10 cellular contexts compared by ENCODE assay signal in genomic region chr9:133199648-133200321, GRCh38. TPM values are rescaled to one million over a fixed set of nuclear protein-coding genes. Genes with fewer than 3 reads are reported as not detected.
DNase-seq lines count a peak whose midpoint lies in the region; ATAC-seq, FAIRE-seq and TF ChIP-seq lines count a peak whose summit lies in the region.
"Had no signal": no experiment of that assay in that cellular context is flagged by ENCODE, and none has a peak within 500 bp of the region (broad histone marks: within the 10 kb centered on the region; RNA-seq: fewer than 3 reads in every experiment).

No MANE protein-coding gene starts in this region.

- no peaks in the 10 kb centered on the region for H3K36me3 ChIP-seq in right atrium auricular region
- no peaks in the 10 kb centered on the region for H3K36me3 ChIP-seq in endothelial cell of umbilical vein (ENCODE audit: control insufficient read depth in 2 of 2, extremely low read depth in 1 of 2, insufficient read depth in 2 of 2, low read length in 2 of 2)
- no peaks in the 10 kb centered on the region for H3K36me3 ChIP-seq in osteoblast (ENCODE audit: insufficient read depth, low read length)
- H3K36me3 ChIP-seq: BLaER1 treated with 17β-estradiol and CSF1 and Interleukin-3, amounts not matched to agents 10 nM and 100 nM had no signal

- TF ChIP-seq CTCF in right atrium auricular region (IDR thresholded peaks at IDR 0.05): no peak
- no peak for TF ChIP-seq CTCF in endothelial cell of umbilical vein (IDR thresholded peaks at IDR 0.05; ENCODE audit: extremely low read depth in 1 of 2, insufficient read depth in 1 of 2, low read depth in 1 of 2, low read length in 2 of 2)
- TF ChIP-seq CTCF in osteoblast (IDR thresholded peaks at IDR 0.05; ENCODE audit: extremely low read depth, low read depth, low read length): no peak
- TF ChIP-seq CTCF in endothelial cell (IDR thresholded peaks at IDR 0.05; ENCODE audit: unreplicated experiment): no peak
- TF ChIP-seq CTCF in foreskin fibroblast (IDR thresholded peaks at IDR 0.05; ENCODE audit: low read depth, low read length): no peak

- peaks cover 3% of the 10 kb centered on the region for H3K27me3 Mint-ChIP-seq in endothelial cell (ENCODE audit: unreplicated experiment)

- H3K36me3 Mint-ChIP-seq in endothelial cell (ENCODE audit: low read depth, unreplicated experiment): no peaks in the 10 kb centered on the region

- no peaks in the 10 kb centered on the region for H3K79me2 ChIP-seq in endothelial cell of umbilical vein (ENCODE audit: control insufficient read depth, insufficient read depth, low read length)
- H3K79me2 ChIP-seq in osteoblast (ENCODE audit: insufficient read depth, low read length): no peaks in the 10 kb centered on the region

- H3K4me3 ChIP-seq in right atrium auricular region: peak overlapping the region in 1 of 2 donors; percentile 42
- no peak overlapping the region for H3K4me3 ChIP-seq in endothelial cell of umbilical vein (replicated peaks in 1 of 3; ENCODE audit: insufficient read depth in 1 of 3, low read depth in 1 of 3, low read length in 3 of 3)
- peak overlapping the region; percentile 47 for H3K4me3 ChIP-seq in osteoblast (ENCODE audit: insufficient read depth, low read length)
- H3K4me3 ChIP-seq in foreskin fibroblast (ENCODE audit: low read depth in 1 of 2, low read length in 2 of 2): peak overlapping the region in 1 of 2 donors; percentile 11
- H3K4me3 ChIP-seq: BLaER1 treated with 17β-estradiol and CSF1 and Interleukin-3, amounts not matched to agents 10 nM and 100 nM had no signal

- no peaks in the 10 kb centered on the region for H3K9me3 Mint-ChIP-seq in endothelial cell (ENCODE audit: unreplicated experiment)

- H3K9me3 ChIP-seq in right atrium auricular region (peaks cover 0 to 5% of the 10 kb centered on the region in 2 donors), endothelial cell of umbilical vein (replicated peaks; ENCODE audit: control insufficient read depth, insufficient read depth, low read length) (no peaks in the 10 kb centered on the region), osteoblast (ENCODE audit: low read depth, low read length) (no peaks in the 10 kb centered on the region)

- H3K27ac Mint-ChIP-seq in endothelial cell (ENCODE audit: unreplicated experiment): no peak overlapping the region

- H3K27me3 ChIP-seq in right atrium auricular region (no peaks in the 10 kb centered on the region), endothelial cell of umbilical vein (ENCODE audit: control insufficient read depth in 2 of 2, insufficient read depth in 2 of 2, low read length in 2 of 2) (peaks cover 0 to 4% of the 10 kb centered on the region in 2 experiments), osteoblast (ENCODE audit: insufficient read depth, low read length) (no peaks in the 10 kb centered on the region)

- intact Hi-C loops in Right ventricle myocardium inferior (cut with DNase I) (loop anchor here (5.0 kb wide), 1 partner anchor 38 kb away; no protein-coding TSS in a partner anchor), endothelial cell of umbilical vein (cut with micrococcal nuclease) (no loop called here)

- BruUV-seq in endothelial cell of umbilical vein (replicated peaks; lab: Mats Ljungman, UMichigan): no TSS peak

- H3K4me2 ChIP-seq in endothelial cell of umbilical vein (ENCODE audit: insufficient read depth, low read length) (no peak overlapping the region), osteoblast (ENCODE audit: insufficient read depth, low read length) (no peak overlapping the region)

- H3K9me1 ChIP-seq in endothelial cell of umbilical vein (replicated peaks; ENCODE audit: control insufficient read depth, extremely low read depth, insufficient read depth, low read length): no peaks in the 10 kb centered on the region

- H2AFZ ChIP-seq in endothelial cell of umbilical vein (ENCODE audit: low read depth, low read length): peak overlapping the region; percentile 1
- H2AFZ ChIP-seq in osteoblast (ENCODE audit: low read length): peak overlapping the region; percentile 35

- peak overlapping the region in 1 of 2 donors; percentile 46 for H3K27ac ChIP-seq in right atrium auricular region
- H3K27ac ChIP-seq in endothelial cell of umbilical vein (ENCODE audit: insufficient read depth, low read depth, low read length): no peak overlapping the region
- H3K27ac ChIP-seq in osteoblast (ENCODE audit: low read depth, low read length): no peak overlapping the region
- H3K27ac ChIP-seq: BLaER1 treated with 17β-estradiol and CSF1 and Interleukin-3, amounts not matched to agents 10 nM and 100 nM had no signal

- CTCF ChIA-PET in endothelial cell of umbilical vein (lab: Charles Lee): interaction anchor here (1.2 to 1.6 kb wide), 2 partner anchors 14 to 178 kb away, joined by 4 to 5 read pairs; no protein-coding TSS in a partner anchor

- H3K9ac ChIP-seq in endothelial cell of umbilical vein (replicated peaks; ENCODE audit: extremely low read depth, insufficient read depth, low read length): no peak overlapping the region
- H3K9ac ChIP-seq: BLaER1 treated with 17β-estradiol and CSF1 and Interleukin-3, amounts not matched to agents 10 nM and 100 nM had no signal

- no peaks in the 10 kb centered on the region for H3K4me1 Mint-ChIP-seq in endothelial cell (ENCODE audit: unreplicated experiment)

- POLR2A ChIA-PET in endothelial cell of umbilical vein (lab: Charles Lee): no interaction called here

- TF ChIP-seq POLR2A in endothelial cell of umbilical vein (IDR thresholded peaks at IDR 0.05; ENCODE audit: low read depth, low read length): no peak

- FAIRE-seq in endothelial cell of umbilical vein (lab: Jason Lieb, UNC): no peak

- dilution Hi-C loops in endothelial cell of umbilical vein (cut with MboI; ENCODE audit: extremely low pct_ligation_motif_present, low sequenced_read_pairs): no loop called here

- ATAC-seq in Right ventricle myocardium inferior (peak; percentile 56), GM19324 (IDR thresholded peaks at IDR 0.05; ENCODE audit: low FRiP score, unreplicated experiment) (no peak)

- DNase-seq in Right ventricle myocardium inferior (ENCODE audit: missing footprints) (no peak), right atrium auricular region (ENCODE audit: low spot score) (no peak), endothelial cell of umbilical vein (ENCODE audit: low read depth, low spot score) (no peak), osteoblast (ENCODE audit: insufficient read length, low spot score, missing footprints) (peak; percentile 76), endothelial cell (ENCODE audit: low spot score) (no peak), foreskin fibroblast (no peak), HT-29 (ENCODE audit: low spot score) (no peak)

- no peak overlapping the region for H3K4me3 Mint-ChIP-seq in endothelial cell (ENCODE audit: unreplicated experiment)

- H3K4me1 ChIP-seq in right atrium auricular region (no peaks in the 10 kb centered on the region), endothelial cell of umbilical vein (ENCODE audit: control insufficient read depth, extremely low read depth, insufficient read depth, low read length) (no peaks in the 10 kb centered on the region), osteoblast (ENCODE audit: insufficient read depth, low read length) (no peaks in the 10 kb centered on the region)

- no peaks in the 10 kb centered on the region for H4K20me1 ChIP-seq in endothelial cell of umbilical vein (replicated peaks; ENCODE audit: control insufficient read depth, extremely low read depth, insufficient read depth, low read length)
- H4K20me1 ChIP-seq in osteoblast (ENCODE audit: insufficient read depth, low read length): no peaks in the 10 kb centered on the region
- H4K20me1 ChIP-seq: BLaER1 treated with 17β-estradiol and CSF1 and Interleukin-3, amounts not matched to agents 10 nM and 100 nM had no signal

TF ChIP-seq in endothelial cell of umbilical vein, 7 proteins besides CTCF, POLR2A, EP300 and RAD21 (continues in another document):
- TF ChIP-seq JUN (IDR thresholded peaks at IDR 0.05; ENCODE audit: borderline replicate concordance, insufficient read depth, insufficient read length, low read depth) (no peak), POLR2AphosphoS5 (IDR thresholded peaks at IDR 0.05; ENCODE audit: insufficient read depth, low read depth, low read length) (no peak), GATA2 (IDR thresholded peaks at IDR 0.05; ENCODE audit: insufficient read depth, insufficient read length, low read depth, low read length) (no peak), MYC (IDR thresholded peaks at IDR 0.05; ENCODE audit: low read depth, low read length) (no peak), EZH2 (IDR thresholded peaks at IDR 0.05; ENCODE audit: borderline replicate concordance, low read depth, low read length, severe bottlenecking) (no peak), FOS (IDR thresholded peaks at IDR 0.05; ENCODE audit: borderline replicate concordance, insufficient read depth, low read length) (no peak)

RNA-seq across cellular contexts. Expression of gene OBP2B, which starts 9.3 kb away (rescaled TPM):
- total RNA-seq in Right ventricle myocardium inferior (not detected), right atrium auricular region (not detected), endothelial cell of umbilical vein (not detected in 2 replicates), osteoblast (not detected in 2 replicates), endothelial cell (ENCODE audit: unreplicated experiment) (not detected)
- not detected in 2 replicates for polyA plus RNA-seq in endothelial cell of umbilical vein
- polyA plus RNA-seq in endothelial cell of umbilical vein (2011; cell fraction: cytosol; rRNA removed): not detected in 2 replicates
- not detected in 2 replicates for polyA plus RNA-seq in endothelial cell of umbilical vein (2011; cell fraction: nucleus; rRNA removed)
- not detected in 2 replicates for polyA plus RNA-seq in endothelial cell of umbilical vein (2012)
- polyA minus RNA-seq in endothelial cell of umbilical vein: not detected in 2 replicates
- not detected for polyA minus RNA-seq in endothelial cell of umbilical vein (2011; cell fraction: cytosol; rRNA and poly(A)+ RNA removed)
- not detected in 2 replicates for polyA minus RNA-seq in endothelial cell of umbilical vein (2011; cell fraction: nucleus; rRNA and poly(A)+ RNA removed)
- not detected in 2 replicates for total RNA-seq in HT-29 (2014; rRNA removed; shearing (Covaris generic))
- polyA plus RNA-seq: neural cell had no signal

RNA-seq across cellular contexts. Expression of gene GBGT1, which starts 36.1 kb away (rescaled TPM):
- total RNA-seq in Right ventricle myocardium inferior (8.2 TPM), right atrium auricular region (10 to 100 TPM; 15.5 to 16.8 TPM), endothelial cell of umbilical vein (28.7 and 35.6 TPM in 2 replicates), osteoblast (3.3 and 3.8 TPM in 2 replicates), endothelial cell (ENCODE audit: unreplicated experiment) (98.4 TPM)
- 56.3 and 68.8 TPM in 2 replicates for polyA plus RNA-seq in endothelial cell of umbilical vein
- polyA plus RNA-seq in endothelial cell of umbilical vein (2011; cell fraction: cytosol; rRNA removed): 36.6 and 42.6 TPM in 2 replicates
- 39.7 and 45.5 TPM in 2 replicates for polyA plus RNA-seq in endothelial cell of umbilical vein (2011; cell fraction: nucleus; rRNA removed)
- polyA plus RNA-seq in endothelial cell of umbilical vein (2012): 32.2 and 55.3 TPM in 2 replicates
- polyA minus RNA-seq in endothelial cell of umbilical vein: 61.1 and 61.6 TPM in 2 replicates
- polyA minus RNA-seq in endothelial cell of umbilical vein (2011; cell fraction: cytosol; rRNA and poly(A)+ RNA removed): not detected
- 24.7 and 38.1 TPM in 2 replicates for polyA minus RNA-seq in endothelial cell of umbilical vein (2011; cell fraction: nucleus; rRNA and poly(A)+ RNA removed)
- total RNA-seq in HT-29 (2014; rRNA removed; shearing (Covaris generic)): not detected in 2 replicates
- polyA plus RNA-seq: neural cell had no signal
